8 cellular contexts compared by ENCODE assay signal in genomic region chrX:39755152-39756032, GRCh38.
DNase-seq lines count a peak whose midpoint lies in the region; ATAC-seq, FAIRE-seq and TF ChIP-seq lines count a peak whose summit lies in the region.

No MANE protein-coding gene starts in this region.

- DNase-seq in CD1c-positive myeloid dendritic cell (ENCODE audit: extremely low spot score) (peak; percentile 32), NCI-H146 (lab: John Stamatoyannopoulos, UW) (peak; percentile 76), chondrocyte (ENCODE audit: low spot score) (peak; percentile 95), lower lobe of right lung (peak; percentile 63), urothelium cell line (ENCODE audit: low spot score) (peak; percentile 89), activated gamma-delta T cell (lab: John Stamatoyannopoulos, UW) (no peak)
- no peak for DNase-seq in stimulated activated naive CD8-positive, alpha-beta T cell treated with anti-CD3 and anti-CD28 coated beads, Interleukin-15, amount 100 ng/mL, for 72 hours
- no peak for DNase-seq in naive thymus-derived CD8-positive, alpha-beta T cell

- H3K9me3 ChIP-seq in lower lobe of right lung: no peaks in the 10 kb centered on the region

- ATAC-seq in lower lobe of right lung: peak; percentile 64 to 75
- ATAC-seq in stimulated activated naive CD8-positive, alpha-beta T cell treated with anti-CD3 and anti-CD28 coated beads, Interleukin-15, amount 100 ng/mL, for 72 hours: no peak
- ATAC-seq in naive thymus-derived CD8-positive, alpha-beta T cell: no peak

- H3K27ac ChIP-seq in lower lobe of right lung: peak overlapping the region; percentile 46

- no peak overlapping the region for H3K4me3 ChIP-seq in lower lobe of right lung

- no peak overlapping the region for H3K4me3 Mint-ChIP-seq in chondrocyte (ENCODE audit: unreplicated experiment)
- H3K4me3 Mint-ChIP-seq in stimulated activated naive CD8-positive, alpha-beta T cell treated with anti-CD3 and anti-CD28 coated beads, Interleukin-15, amount 100 ng/mL, for 72 hours: no peak overlapping the region
- H3K4me3 Mint-ChIP-seq in naive thymus-derived CD8-positive, alpha-beta T cell: no peak overlapping the region

- peaks cover 8% of the 10 kb centered on the region for H3K4me1 ChIP-seq in lower lobe of right lung

- H3K9me3 Mint-ChIP-seq in chondrocyte (ENCODE audit: low read depth): peaks cover 3% of the 10 kb centered on the region
- H3K9me3 Mint-ChIP-seq in stimulated activated naive CD8-positive, alpha-beta T cell treated with anti-CD3 and anti-CD28 coated beads, Interleukin-15, amount 100 ng/mL, for 72 hours: no peaks in the 10 kb centered on the region
- H3K9me3 Mint-ChIP-seq in naive thymus-derived CD8-positive, alpha-beta T cell: no peaks in the 10 kb centered on the region

- H3K36me3 ChIP-seq in lower lobe of right lung: no peaks in the 10 kb centered on the region

- TF ChIP-seq CTCF in chondrocyte (IDR thresholded peaks at IDR 0.05): no peak
- no peak for TF ChIP-seq CTCF in lower lobe of right lung (IDR thresholded peaks at IDR 0.05)

- H3K27me3 ChIP-seq in lower lobe of right lung (ENCODE audit: low read depth): no peaks in the 10 kb centered on the region

- no peaks in the 10 kb centered on the region for H3K27me3 Mint-ChIP-seq in chondrocyte (ENCODE audit: low read depth)
- H3K27me3 Mint-ChIP-seq in stimulated activated naive CD8-positive, alpha-beta T cell treated with anti-CD3 and anti-CD28 coated beads, Interleukin-15, amount 100 ng/mL, for 72 hours: no peaks in the 10 kb centered on the region
- H3K27me3 Mint-ChIP-seq in naive thymus-derived CD8-positive, alpha-beta T cell: no peaks in the 10 kb centered on the region

- H3K4me1 Mint-ChIP-seq in chondrocyte (ENCODE audit: low read depth): peaks cover 70% of the 10 kb centered on the region
- peaks cover 23% of the 10 kb centered on the region for H3K4me1 Mint-ChIP-seq in stimulated activated naive CD8-positive, alpha-beta T cell treated with anti-CD3 and anti-CD28 coated beads, Interleukin-15, amount 100 ng/mL, for 72 hours
- H3K4me1 Mint-ChIP-seq in naive thymus-derived CD8-positive, alpha-beta T cell: peaks cover 2 to 13% (median 7%) of the 10 kb centered on the region in 4 donors

- no peaks in the 10 kb centered on the region for H3K36me3 Mint-ChIP-seq in chondrocyte (ENCODE audit: low read depth)
- H3K36me3 Mint-ChIP-seq in naive thymus-derived CD8-positive, alpha-beta T cell: no peaks in the 10 kb centered on the region

- intact Hi-C loops in lower lobe of right lung (cut with DNase I): no loop called here

- POLR2A ChIA-PET in naive thymus-derived CD8-positive, alpha-beta T cell (lab: Charles Lee): no interaction called here

- H3K27ac Mint-ChIP-seq in chondrocyte (ENCODE audit: unreplicated experiment): peak overlapping the region; percentile 91
- H3K27ac Mint-ChIP-seq in stimulated activated naive CD8-positive, alpha-beta T cell treated with anti-CD3 and anti-CD28 coated beads, Interleukin-15, amount 100 ng/mL, for 72 hours: no peak overlapping the region
- H3K27ac Mint-ChIP-seq in naive thymus-derived CD8-positive, alpha-beta T cell: no peak overlapping the region

- FAIRE-seq in urothelium cell line (lab: Jason Lieb, UNC): no peak

Comparison
In these comparisons a context has a peak if more than half of its experiments do, and no peak if none do; other contexts are left out.
1. DNase-seq: peak in CD1c-positive myeloid dendritic cell (single experiment), NCI-H146 (single experiment), chondrocyte (single experiment), lower lobe of right lung (single experiment) and urothelium cell line (single experiment); none in stimulated activated naive CD8-positive, alpha-beta T cell treated with anti-CD3 and anti-CD28 coated beads, Interleukin-15, amount 100 ng/mL, for 72 hours (0 of 2), activated gamma-delta T cell (single experiment) and naive thymus-derived CD8-positive, alpha-beta T cell (0 of 10).
2. ATAC-seq: peak in lower lobe of right lung (2 of 2); none in stimulated activated naive CD8-positive, alpha-beta T cell treated with anti-CD3 and anti-CD28 coated beads, Interleukin-15, amount 100 ng/mL, for 72 hours (single experiment) and naive thymus-derived CD8-positive, alpha-beta T cell (0 of 2).